ENCODE assay signal across 8 cellular contexts in the genomic region with DNA sequence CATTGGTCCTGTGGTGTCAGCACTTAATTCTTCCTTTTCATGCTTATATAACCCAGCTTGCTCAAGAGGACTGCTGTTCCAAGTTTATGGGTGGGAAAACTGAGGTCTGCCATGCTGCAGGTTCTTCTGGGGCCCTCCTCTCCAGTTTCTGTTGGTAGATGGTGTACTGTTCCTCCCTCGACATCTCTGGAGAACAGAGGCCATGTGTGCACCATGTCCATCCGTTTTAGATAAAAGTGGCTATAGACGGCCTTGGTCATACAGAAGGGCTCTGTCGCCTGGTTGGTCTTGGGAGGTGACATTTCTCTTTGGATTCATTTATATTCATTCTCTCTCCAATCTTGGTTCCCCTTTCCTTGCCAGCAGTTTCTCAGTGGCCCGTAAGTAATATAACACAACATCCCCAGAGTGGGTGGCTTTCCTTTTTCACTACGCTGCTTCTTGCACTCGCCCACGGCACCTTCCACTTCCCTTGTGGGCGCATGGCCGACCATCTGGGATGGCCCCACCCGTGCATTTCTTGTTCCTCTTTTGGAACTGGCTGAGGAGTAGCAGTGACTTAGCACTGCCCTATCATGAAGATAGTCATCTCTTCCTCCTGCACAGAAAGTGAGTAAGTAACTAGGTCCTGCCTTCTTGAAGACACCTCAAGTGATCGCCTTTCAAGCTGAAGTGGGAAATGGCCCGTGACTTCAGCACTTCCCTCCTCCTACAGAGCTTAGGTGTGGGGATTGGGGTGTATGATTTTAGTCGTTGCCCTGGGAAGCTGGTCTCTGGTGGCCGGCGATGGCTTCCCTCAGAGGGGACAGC.
DNase-seq lines count a peak whose midpoint lies in the region; ATAC-seq and TF ChIP-seq lines count a peak whose summit lies in the region.

No MANE protein-coding gene starts in this region.

- intact Hi-C loops in transverse colon (cut with DNase I; ENCODE audit: low total_unique reads) = no loop called here

- TF ChIP-seq EP300 in transverse colon (IDR thresholded peaks at IDR 0.05; ENCODE audit: low read depth) = no peak

- no peak overlapping the region for H3K4me3 ChIP-seq in Peyer's patch
- no peak overlapping the region for H3K4me3 ChIP-seq in transverse colon

- DNase-seq in activated T-cell treated with anti-CD3 and anti-CD28 coated beads for 48 hours (ENCODE audit: low read depth) (peak; percentile 12), Peyer's patch (peak in 2 of 3 donors; percentile 76 to 86), hippocampal formation (lab: John Stamatoyannopoulos, UW) (peak; percentile 38 to 60), transverse colon (peak; percentile 65), HPDE6-E6E7 (ENCODE audit: extremely low spot score) (no peak), D341Med (ENCODE audit: low spot score) (no peak)
- no peak for DNase-seq in activated T-cell treated with anti-CD3 and anti-CD28 coated beads, Interleukin-2, amount 50 U/mL, for 1 hour

- H3K27ac ChIP-seq in Peyer's patch (peak overlapping the region in 3 of 4 donors; percentile 27 to 69 (median 41)), transverse colon (peak overlapping the region; percentile 55 to 81 (median 64))

- TF ChIP-seq POLR2A in Peyer's patch (IDR thresholded peaks at IDR 0.05) = no peak
- no peak for TF ChIP-seq POLR2A in transverse colon (IDR thresholded peaks at IDR 0.05)

- ATAC-seq in HG02884 (IDR thresholded peaks at IDR 0.05; ENCODE audit: unreplicated experiment) = peak; percentile 93

- H3K9me3 ChIP-seq in Peyer's patch (no peaks in the 10 kb centered on the region), transverse colon (no peaks in the 10 kb centered on the region)

- H3K36me3 ChIP-seq in Peyer's patch = peaks cover 0 to 47% (median 0%) of the 10 kb centered on the region in 3 donors
- peaks cover 0 to 8% (median 0%) of the 10 kb centered on the region in 4 donors for H3K36me3 ChIP-seq in transverse colon

- H3K27me3 ChIP-seq in Peyer's patch (no peaks in the 10 kb centered on the region), transverse colon (no peaks in the 10 kb centered on the region)

- 77 to 100% methylated on average over 2 to 16 of the region's 16 CpGs for WGBS in transverse colon (ENCODE audit: low coverage in 1 of 2), 2 donors

- no peak for TF ChIP-seq CTCF in Peyer's patch (IDR thresholded peaks at IDR 0.05)
- no peak for TF ChIP-seq CTCF in transverse colon (IDR thresholded peaks at IDR 0.05)

- H3K4me1 ChIP-seq in Peyer's patch (peaks cover 0 to 10% (median 2%) of the 10 kb centered on the region in 4 donors), transverse colon (peaks cover 0 to 19% (median 7%) of the 10 kb centered on the region in 4 donors)

- in situ Hi-C loops in transverse colon (cut with MboI; ENCODE audit: low pct_ligation_motif_present in 1 of 4, low pct_unique_long_range_greater_than_20kb in 1 of 4, low sequenced_read_pairs in 3 of 4) = no loop called here

Comparison
In these comparisons a context has a peak if more than half of its experiments do, and no peak if none do; other contexts are left out.
1. DNase-seq: peak in activated T-cell treated with anti-CD3 and anti-CD28 coated beads for 48 hours (single experiment), Peyer's patch (2 of 3), hippocampal formation (2 of 2) and transverse colon (single experiment); none in activated T-cell treated with anti-CD3 and anti-CD28 coated beads, Interleukin-2, amount 50 U/mL, for 1 hour (single experiment), HPDE6-E6E7 (single experiment) and D341Med (single experiment).